ENCODE assay signal across 2 cellular contexts in genomic region chr6:3168046-3168445, GRCh38. TPM values are rescaled to one million over a fixed set of nuclear protein-coding genes. Genes with fewer than 3 reads are reported as not detected.
"Had no signal": no experiment of that assay in that cellular context is flagged by ENCODE, and none has a peak within 500 bp of the region (broad histone marks: within the 10 kb centered on the region; RNA-seq: fewer than 3 reads in every experiment).

No MANE protein-coding gene starts in this region.

RNA-seq across cellular contexts. Expression of gene TUBB2B, which starts 59.4 kb away (rescaled TPM):
- total RNA-seq: natural killer cell treated with Interleukin-12 subunit alpha and Interleukin-12 subunit beta and Interleukin-15 and Interleukin-18, amount 100 ng/mL, for 72 hours had no signal
- polyA plus RNA-seq: keratinocyte had no signal
